8 cellular contexts compared by ENCODE assay signal in genomic region chr19:49489601-49490167, GRCh38. TPM values are rescaled to one million over a fixed set of nuclear protein-coding genes. Genes with fewer than 3 reads are reported as not detected.
DNase-seq lines count a peak whose midpoint lies in the region; ATAC-seq and TF ChIP-seq lines count a peak whose summit lies in the region.

No MANE protein-coding gene starts in this region.

- H3K4me3 Mint-ChIP-seq in activated naive CD8-positive, alpha-beta T cell, result peak overlapping the region; percentile 99

- H3K27ac ChIP-seq in HL-60 (replicated peaks) (peak overlapping the region; percentile 98), lung (ENCODE audit: low read depth in 1 of 2, low read length in 1 of 2) (peak overlapping the region; percentile 52 to 83)

- ATAC-seq in lung (ENCODE audit: insufficient read depth, low FRiP score), result no peak
- no peak for ATAC-seq in GM18907 (IDR thresholded peaks at IDR 0.05; ENCODE audit: unreplicated experiment)

- peak overlapping the region; percentile 90 for H3K4me3 ChIP-seq in AG04449 (ENCODE audit: low read depth, low read length)
- peak overlapping the region; percentile 67 for H3K4me3 ChIP-seq in HL-60 (replicated peaks; ENCODE audit: insufficient read depth, low read length)
- H3K4me3 ChIP-seq in lung, result no peak overlapping the region

- DNase-seq in AG04449 (ENCODE audit: low read depth, low spot score), result no peak
- DNase-seq in HL-60 (ENCODE audit: low read depth in 1 of 2, low spot score in 1 of 2), result peak in 1 of 2 experiments; percentile 67
- no peak for DNase-seq in lung (ENCODE audit: low spot score)
- no peak for DNase-seq in activated gamma-delta T cell treated with Interleukin-2 at 50 U/mL for 16 hours
- no peak for DNase-seq in iPS-NIHi7 (ENCODE audit: extremely low spot score)
- DNase-seq in AML-193 (lab: John Stamatoyannopoulos, UW), result no peak

- no peaks in the 10 kb centered on the region for H3K27me3 Mint-ChIP-seq in activated naive CD8-positive, alpha-beta T cell

- peaks cover 32% of the 10 kb centered on the region for H3K4me1 Mint-ChIP-seq in activated naive CD8-positive, alpha-beta T cell (ENCODE audit: low read depth)

- H3K36me3 ChIP-seq in lung (ENCODE audit: control insufficient read depth in 2 of 2, insufficient read depth in 2 of 2, low read length in 2 of 2), result peaks cover 23 to 35% of the 10 kb centered on the region in 2 donors

- WGBS in lung, 2 donors, result 70% methylated on average over 15 of the region's 15 CpGs

- CTCF ChIA-PET in AG04449 (lab: Yijun Ruan, JAX), result interaction anchor here (2.0 kb wide), 1 partner anchor 80 kb away, joined by 11 read pairs; no protein-coding TSS in a partner anchor

- no peaks in the 10 kb centered on the region for H3K9me3 ChIP-seq in lung (ENCODE audit: control insufficient read depth in 2 of 2, insufficient read depth in 1 of 2, low read length in 1 of 2)

- peaks cover 2 to 6% of the 10 kb centered on the region in 2 donors for H3K4me1 ChIP-seq in lung (ENCODE audit: control insufficient read depth in 2 of 2, insufficient read depth in 2 of 2, low read length in 2 of 2)

- peak overlapping the region; percentile 100 for H3K27ac Mint-ChIP-seq in activated naive CD8-positive, alpha-beta T cell

- TF ChIP-seq CTCF in AG04449 (IDR thresholded peaks at IDR 0.05; ENCODE audit: insufficient read depth, low read length, missing control alignments) (no peak), HL-60 (IDR thresholded peaks at IDR 0.05; ENCODE audit: insufficient read depth, low read length) (peak; percentile 60), lung (IDR thresholded peaks at IDR 0.05; ENCODE audit: control extremely low read depth, extremely low read depth) (no peak)

- H3K27me3 ChIP-seq in HL-60 (ENCODE audit: insufficient read depth, poor library complexity, severe bottlenecking) (no peaks in the 10 kb centered on the region), lung (ENCODE audit: control insufficient read depth, insufficient read depth) (no peaks in the 10 kb centered on the region)

- no peaks in the 10 kb centered on the region for H3K9me3 Mint-ChIP-seq in activated naive CD8-positive, alpha-beta T cell (ENCODE audit: low read depth)

- H3K36me3 Mint-ChIP-seq in activated naive CD8-positive, alpha-beta T cell, result peaks cover 26% of the 10 kb centered on the region

- POLR2A ChIA-PET in AG04449 (lab: Yijun Ruan, JAX), result interaction anchor here (2.5 kb wide), 1 partner anchor 11 kb away, joined by 11 read pairs; no protein-coding TSS in a partner anchor

RNA-seq across cellular contexts. Expression of gene RPL13A, which starts 2.3 kb away (rescaled TPM):
- 1,000 to 10,000 TPM; 1,499 to 2,532 TPM for total RNA-seq in lung
- polyA plus RNA-seq in lung, result 1,000 to 10,000 TPM; 2,431 to 2,816 TPM

RNA-seq across cellular contexts. Expression of gene RPS11, which starts 6.5 kb away (rescaled TPM):
- 1,000 to 10,000 TPM; 1,558 to 1,973 TPM for total RNA-seq in lung
- 1,000 to 10,000 TPM; 4,071 to 4,654 TPM for polyA plus RNA-seq in lung

RNA-seq across cellular contexts. Expression of gene FLT3LG, which starts 15.7 kb away (rescaled TPM):
- total RNA-seq in lung, result 1 to 10 TPM; 2.9 to 8.9 TPM
- polyA plus RNA-seq in lung, result 10 to 100 TPM in 1 of 2 donors, 1 to 10 TPM in 1; 9.5 to 15.0 TPM

RNA-seq across cellular contexts. Expression of gene FCGRT, which starts 22.8 kb away (rescaled TPM):
- total RNA-seq in lung, result 100 to 1,000 TPM; 184 to 271 TPM
- polyA plus RNA-seq in lung, result 100 to 1,000 TPM; 233 to 247 TPM

RNA-seq across cellular contexts. Expression of gene ALDH16A1, which starts 36.7 kb away (rescaled TPM):
- 10 to 100 TPM; 21.1 to 53.3 TPM for total RNA-seq in lung
- 10 to 100 TPM; 36.1 to 38.7 TPM for polyA plus RNA-seq in lung
